ENCODE assay signal across 28 cellular contexts in the genomic region with DNA sequence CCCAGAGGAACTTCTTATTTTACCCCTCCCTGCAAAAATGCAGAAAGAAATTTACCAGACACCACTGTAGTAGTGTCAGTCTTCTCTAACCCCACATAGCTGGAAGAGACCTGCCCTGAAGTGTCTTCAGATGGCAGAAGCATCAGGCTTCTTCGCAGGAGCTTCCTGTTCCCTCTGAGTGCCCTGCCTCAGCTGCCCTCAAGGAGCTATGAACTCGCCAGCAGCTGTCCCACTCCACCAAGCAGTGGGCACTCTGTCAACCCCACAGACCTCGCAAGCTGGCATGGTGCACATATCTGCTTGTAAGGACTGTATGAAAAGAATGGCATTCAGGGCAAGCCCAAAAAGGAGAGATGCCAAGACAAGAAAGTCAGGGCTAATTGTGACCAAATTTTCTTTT. TPM values are rescaled to one million over a fixed set of nuclear protein-coding genes. Genes with fewer than 3 reads are reported as not detected.
DNase-seq lines count a peak whose midpoint lies in the region; TF ChIP-seq lines count a peak whose summit lies in the region.
"Had no signal": no experiment of that assay in that cellular context is flagged by ENCODE, and none has a peak within 500 bp of the region (broad histone marks: within the 10 kb centered on the region; RNA-seq: fewer than 3 reads in every experiment).

No MANE protein-coding gene starts in this region.

- no peak for TF ChIP-seq RAD21 in SK-N-SH (IDR thresholded peaks at IDR 0.05; ENCODE audit: low read length)

- peak overlapping the region in 1 of 2 experiments; percentile 22; a peak in 1 of 4 replicates for H3K27ac ChIP-seq in SK-N-SH (ENCODE audit: low read depth in 2 of 2, low read length in 1 of 2)
- H3K27ac ChIP-seq in hepatocyte, result no peak overlapping the region
- H3K27ac ChIP-seq: ascending aorta, heart left ventricle, left ventricle myocardium inferior, prostate gland, sigmoid colon, transverse colon had no signal

- H3K79me2 ChIP-seq in SK-N-SH (ENCODE audit: insufficient read depth) (no peaks in the 10 kb centered on the region), hepatocyte (no peaks in the 10 kb centered on the region)

- no peak overlapping the region for H3K9ac ChIP-seq in SK-N-SH

- peaks cover 7 to 21% of the 10 kb centered on the region in 2 experiments; a peak in 3 of 4 replicates for H3K4me1 ChIP-seq in SK-N-SH (ENCODE audit: control insufficient read depth in 1 of 2, insufficient read depth in 2 of 2, low read depth in 1 of 2, low read length in 1 of 2)
- H3K4me1 ChIP-seq in hepatocyte (ENCODE audit: insufficient read depth), result no peaks in the 10 kb centered on the region
- H3K4me1 ChIP-seq: ascending aorta, prostate gland had no signal

- H3K9me2 ChIP-seq in SK-N-SH, result no peaks in the 10 kb centered on the region
- H3K9me2 ChIP-seq in hepatocyte (replicated peaks; ENCODE audit: insufficient read depth), result no peaks in the 10 kb centered on the region

- POLR2A ChIA-PET in SK-N-SH (lab: Yijun Ruan, JAX), result no interaction called here

- H3K27me3 ChIP-seq in SK-N-SH (ENCODE audit: insufficient read depth), result peaks cover 6% of the 10 kb centered on the region; the same call in 1 of the 2 replicates
- H3K27me3 ChIP-seq in hepatocyte, result no peaks in the 10 kb centered on the region
- H3K27me3 ChIP-seq: ascending aorta, sigmoid colon, transverse colon had no signal

- TF ChIP-seq EP300 in SK-N-SH (IDR thresholded peaks at IDR 0.05; ENCODE audit: borderline replicate concordance in 1 of 2, low read depth in 1 of 2, low read length in 1 of 2), result no peak

- in situ Hi-C loops in G401 (cut with HindIII; ENCODE audit: low sequenced_read_pairs), result no loop called here

- WGBS in SK-N-SH (ENCODE audit: low lambda C conversion rate), result 92% methylated on average over 2 of the region's 3 CpGs
- 91% methylated on average over 3 of the region's 3 CpGs for WGBS in hepatocyte (ENCODE audit: low lambda C conversion rate, missing lambda C conversion rate)

- CTCF ChIA-PET in SK-N-SH (lab: Yijun Ruan, JAX), result interaction anchor here (1.0 to 1.3 kb wide), 2 partner anchors 46 to 256 kb away, joined by 3 to 4 read pairs; no protein-coding TSS in a partner anchor

- peaks cover 4% of the 10 kb centered on the region; the same call in 1 of the 2 replicates for H4K20me1 ChIP-seq in SK-N-SH (ENCODE audit: insufficient read depth)
- no peaks in the 10 kb centered on the region for H4K20me1 ChIP-seq in hepatocyte (ENCODE audit: insufficient read depth, poor library complexity, severe bottlenecking)

- H3K4me3 ChIP-seq in SK-N-SH (ENCODE audit: low read depth in 2 of 2, low read length in 1 of 2) (no peak overlapping the region), hepatocyte (no peak overlapping the region)
- H3K4me3 ChIP-seq: ascending aorta, heart left ventricle, K562, left ventricle myocardium inferior, prostate gland, sigmoid colon, transverse colon had no signal

- DNase-seq in AG08395 (ENCODE audit: low spot score) (peak; percentile 15), G401 (ENCODE audit: low spot score) (peak; percentile 28), SK-N-SH (no peak), fibroblast of peridontal ligament (ENCODE audit: extremely low read depth) (peak; percentile 5), DMS79 (lab: John Stamatoyannopoulos, UW) (no peak), hepatocyte (ENCODE audit: low spot score) (no peak), SHP77 treated with DMSO at 0.1 percent for 48 hours (lab: John Stamatoyannopoulos, UW) (no peak)
- no peak for DNase-seq in stimulated activated CD4-positive, alpha-beta T cell treated with anti-CD3 and anti-CD28 coated beads, Interleukin-4, amount 100 ng/mL, for 1 hour
- DNase-seq: activated B cell treated with CpG ODN at 0.5 μM for 24 hours; activated CD4-positive, alpha-beta T cell treated with anti-CD3 and anti-CD28 coated beads, Interleukin-2, amount 50 U/mL, for 1 hour; activated gamma-delta T cell treated with Interleukin-2 at 50 U/mL for 16 hours; activated naive CD8-positive, alpha-beta T cell treated with anti-CD3 and anti-CD28 coated beads, Interleukin-2, amount 10 ng/mL, durations not matched to agents 7 days and 5 days; activated T-cell treated with anti-CD3 and anti-CD28 coated beads, Interleukin-2, amount 50 U/mL, for 1 hour; cortex of kidney; effector memory CD8-positive, alpha-beta T cell; left ventricle myocardium inferior; mesendoderm; NCI-H1436; NCI-H2081; nucleus accumbens; SIG-M5; sigmoid colon; stimulated activated CD4-positive, alpha-beta T cell treated with anti-CD3 and anti-CD28 coated beads, Interleukin-4, amount 100 ng/mL, for 24 hours; transverse colon had no signal

- no peaks in the 10 kb centered on the region for H3K36me3 ChIP-seq in SK-N-SH (replicated peaks in 1 of 2; ENCODE audit: control insufficient read depth in 1 of 2, insufficient read depth in 2 of 2, low read length in 1 of 2)
- no peaks in the 10 kb centered on the region for H3K36me3 ChIP-seq in hepatocyte (replicated peaks; ENCODE audit: insufficient read depth, low read depth)
- H3K36me3 ChIP-seq: ascending aorta, heart left ventricle, left ventricle myocardium inferior, prostate gland, sigmoid colon, transverse colon had no signal

- H3K9me3 ChIP-seq in SK-N-SH (no peaks in the 10 kb centered on the region), hepatocyte (ENCODE audit: low read depth) (no peaks in the 10 kb centered on the region)
- H3K9me3 ChIP-seq: ascending aorta, heart left ventricle, left ventricle myocardium inferior, prostate gland, sigmoid colon, transverse colon had no signal

- TF ChIP-seq CTCF in SK-N-SH (IDR thresholded peaks at IDR 0.05) (no peak), hepatocyte (IDR thresholded peaks at IDR 0.05; ENCODE audit: poor library complexity) (no peak)

- peaks cover 19% of the 10 kb centered on the region for H3F3A ChIP-seq in SK-N-SH (replicated peaks; ENCODE audit: insufficient read depth)

- H2AFZ ChIP-seq in SK-N-SH (ENCODE audit: low read depth) (no peak overlapping the region), hepatocyte (no peak overlapping the region)

- peak overlapping the region; percentile 34; the same call in 1 of the 2 replicates for H3K4me2 ChIP-seq in SK-N-SH
- no peak overlapping the region for H3K4me2 ChIP-seq in hepatocyte

TF ChIP-seq in SK-N-SH, 30 proteins besides CTCF, POLR2A, EP300 and RAD21 (continues in another document):
- TF ChIP-seq, protein P1, sequence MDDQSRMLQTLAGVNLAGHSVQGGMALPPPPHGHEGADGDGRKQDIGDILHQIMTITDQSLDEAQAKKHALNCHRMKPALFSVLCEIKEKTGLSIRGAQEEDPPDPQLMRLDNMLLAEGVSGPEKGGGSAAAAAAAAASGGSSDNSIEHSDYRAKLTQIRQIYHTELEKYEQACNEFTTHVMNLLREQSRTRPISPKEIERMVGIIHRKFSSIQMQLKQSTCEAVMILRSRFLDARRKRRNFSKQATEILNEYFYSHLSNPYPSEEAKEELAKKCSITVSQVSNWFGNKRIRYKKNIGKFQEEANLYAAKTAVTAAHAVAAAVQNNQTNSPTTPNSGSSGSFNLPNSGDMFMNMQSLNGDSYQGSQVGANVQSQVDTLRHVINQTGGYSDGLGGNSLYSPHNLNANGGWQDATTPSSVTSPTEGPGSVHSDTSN (IDR thresholded peaks at IDR 0.05), result no peak
- no peak for TF ChIP-seq EZH2phosphoT487 (IDR thresholded peaks at IDR 0.05; ENCODE audit: borderline replicate concordance, low read depth)
- TF ChIP-seq, protein P2, sequence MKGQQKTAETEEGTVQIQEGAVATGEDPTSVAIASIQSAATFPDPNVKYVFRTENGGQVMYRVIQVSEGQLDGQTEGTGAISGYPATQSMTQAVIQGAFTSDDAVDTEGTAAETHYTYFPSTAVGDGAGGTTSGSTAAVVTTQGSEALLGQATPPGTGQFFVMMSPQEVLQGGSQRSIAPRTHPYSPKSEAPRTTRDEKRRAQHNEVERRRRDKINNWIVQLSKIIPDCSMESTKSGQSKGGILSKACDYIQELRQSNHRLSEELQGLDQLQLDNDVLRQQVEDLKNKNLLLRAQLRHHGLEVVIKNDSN (IDR thresholded peaks at IDR 0.05; ENCODE audit: borderline replicate concordance, low read depth), result no peak
- no peak for TF ChIP-seq ELF1 (IDR thresholded peaks at IDR 0.05)
- TF ChIP-seq YY1 (IDR thresholded peaks at IDR 0.05; ENCODE audit: low read depth), result no peak
- TF ChIP-seq TEAD4 (IDR thresholded peaks at IDR 0.05; ENCODE audit: borderline replicate concordance, insufficient read depth), result no peak
- TF ChIP-seq, protein P3, sequence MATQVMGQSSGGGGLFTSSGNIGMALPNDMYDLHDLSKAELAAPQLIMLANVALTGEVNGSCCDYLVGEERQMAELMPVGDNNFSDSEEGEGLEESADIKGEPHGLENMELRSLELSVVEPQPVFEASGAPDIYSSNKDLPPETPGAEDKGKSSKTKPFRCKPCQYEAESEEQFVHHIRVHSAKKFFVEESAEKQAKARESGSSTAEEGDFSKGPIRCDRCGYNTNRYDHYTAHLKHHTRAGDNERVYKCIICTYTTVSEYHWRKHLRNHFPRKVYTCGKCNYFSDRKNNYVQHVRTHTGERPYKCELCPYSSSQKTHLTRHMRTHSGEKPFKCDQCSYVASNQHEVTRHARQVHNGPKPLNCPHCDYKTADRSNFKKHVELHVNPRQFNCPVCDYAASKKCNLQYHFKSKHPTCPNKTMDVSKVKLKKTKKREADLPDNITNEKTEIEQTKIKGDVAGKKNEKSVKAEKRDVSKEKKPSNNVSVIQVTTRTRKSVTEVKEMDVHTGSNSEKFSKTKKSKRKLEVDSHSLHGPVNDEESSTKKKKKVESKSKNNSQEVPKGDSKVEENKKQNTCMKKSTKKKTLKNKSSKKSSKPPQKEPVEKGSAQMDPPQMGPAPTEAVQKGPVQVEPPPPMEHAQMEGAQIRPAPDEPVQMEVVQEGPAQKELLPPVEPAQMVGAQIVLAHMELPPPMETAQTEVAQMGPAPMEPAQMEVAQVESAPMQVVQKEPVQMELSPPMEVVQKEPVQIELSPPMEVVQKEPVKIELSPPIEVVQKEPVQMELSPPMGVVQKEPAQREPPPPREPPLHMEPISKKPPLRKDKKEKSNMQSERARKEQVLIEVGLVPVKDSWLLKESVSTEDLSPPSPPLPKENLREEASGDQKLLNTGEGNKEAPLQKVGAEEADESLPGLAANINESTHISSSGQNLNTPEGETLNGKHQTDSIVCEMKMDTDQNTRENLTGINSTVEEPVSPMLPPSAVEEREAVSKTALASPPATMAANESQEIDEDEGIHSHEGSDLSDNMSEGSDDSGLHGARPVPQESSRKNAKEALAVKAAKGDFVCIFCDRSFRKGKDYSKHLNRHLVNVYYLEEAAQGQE (IDR thresholded peaks at IDR 0.05; ENCODE audit: low read depth, low read length), result no peak
- no peak for TF ChIP-seq TAF1 (IDR thresholded peaks at IDR 0.05; ENCODE audit: borderline replicate concordance, low read depth, low read length)

RNA-seq across cellular contexts. Expression of a gene that starts 28.6 kb away (rescaled TPM):
- 25.7 and 42.8 TPM in 2 replicates for total RNA-seq in G401 (2014; rRNA removed; shearing (Covaris generic))
- polyA plus RNA-seq in SK-N-SH (2012; rRNA removed) (14.2 and 17.9 TPM in 2 replicates), hepatocyte (30.3 and 31.6 TPM in 2 replicates)
- 10.2 and 11.8 TPM in 2 replicates for polyA plus RNA-seq in SK-N-SH (2012; cell fraction: cytosol; rRNA removed)
- polyA plus RNA-seq in SK-N-SH (2012; cell fraction: nucleus; rRNA removed), result 22.9 and 30.0 TPM in 2 replicates
- 51.8 and 62.0 TPM in 2 replicates for total RNA-seq in hepatocyte

Comparison
In these comparisons a context has a peak if more than half of its experiments do, and no peak if none do; other contexts are left out.
1. DNase-seq: peak in AG08395 (single experiment), G401 (single experiment) and fibroblast of peridontal ligament (single experiment); none in SK-N-SH (single experiment), stimulated activated CD4-positive, alpha-beta T cell treated with anti-CD3 and anti-CD28 coated beads, Interleukin-4, amount 100 ng/mL, for 1 hour (single experiment), DMS79 (single experiment), hepatocyte (single experiment) and SHP77 treated with DMSO at 0.1 percent for 48 hours (single experiment).